Comparison of ENCODE assay signal across 1 cellular context in genomic region chr7:100101016-100101862, GRCh38.
A peak's percentile ranks its signal among the peaks of the same experiment; 100 is the strongest.
TF ChIP-seq lines count a peak whose summit lies in the region.

AP4M1 (plus strand) TSS chr7:100101643; CDS start chr7:100101715, 72 bp downstream.
MCM7 (minus strand) TSS chr7:100101397; CDS start chr7:100101294, 103 bp downstream.

TF ChIP-seq in K562, 482 proteins besides CTCF, POLR2A, EP300 and RAD21 (continued from another document and continues in another):
- TF ChIP-seq TFAP4 (CRISPR knock-in tag; IDR thresholded peaks at IDR 0.05; ENCODE audit: borderline replicate concordance) (peak; percentile 81), ZNF23 (CRISPR knock-in tag; IDR thresholded peaks at IDR 0.05) (no peak), ZNF165 (CRISPR knock-in tag; IDR thresholded peaks at IDR 0.05; ENCODE audit: borderline replicate concordance) (0 out of 2 replicates have a peak, but pooled peaks have one; percentile 35), HDAC3 (IDR thresholded peaks at IDR 0.05; ENCODE audit: borderline replicate concordance, partially characterized antibody) (no peak), SIN3A (IDR thresholded peaks at IDR 0.05; ENCODE audit: borderline replicate concordance in 2 of 2, control insufficient read depth in 1 of 2, low read depth in 2 of 2, low read length in 2 of 2) (peak; percentile 19 to 71; a peak in 2 of 4 replicates), XRCC5 (IDR thresholded peaks at IDR 0.05; ENCODE audit: low read depth, low read length) (no peak; the same call in 1 of the 2 replicates), TAF7 (tag; IDR thresholded peaks at IDR 0.05) (peak; percentile 88), FOXK1 (CRISPR knock-in tag; IDR thresholded peaks at IDR 0.05; ENCODE audit: borderline replicate concordance) (0 out of 2 replicates have a peak, but pooled peaks have one; percentile 63), UBTF (IDR thresholded peaks at IDR 0.05; ENCODE audit: borderline replicate concordance in 1 of 2, low read depth in 2 of 2, low read length in 2 of 2) (no peak; a peak in 1 of 4 replicates), SNIP1 (IDR thresholded peaks at IDR 0.05; ENCODE audit: low read depth) (no peak), ARID3A (IDR thresholded peaks at IDR 0.05; ENCODE audit: borderline replicate concordance, low read depth, low read length) (0 out of 2 replicates have a peak, but pooled peaks have one; percentile 19), ZBTB33 (CRISPR knock-in tag; IDR thresholded peaks at IDR 0.05) (peak; percentile 61; the same call in 1 of the 2 replicates), HDGF (IDR thresholded peaks at IDR 0.05) (no peak), HEY1 (CRISPR knock-in tag; IDR thresholded peaks at IDR 0.05; ENCODE audit: borderline replicate concordance) (no peak), RBM15 (IDR thresholded peaks at IDR 0.05; ENCODE audit: insufficient read depth, low read length) (no peak), SRSF3 (IDR thresholded peaks at IDR 0.05; ENCODE audit: insufficient read depth, low read length) (peak; percentile 97), BRF2 (IDR thresholded peaks at IDR 0.05; ENCODE audit: borderline replicate concordance, insufficient read depth, insufficient read length) (no peak), MTA3 (IDR thresholded peaks at IDR 0.05; ENCODE audit: borderline replicate concordance) (peak; percentile 78), ATF4 (CRISPR knock-in tag; IDR thresholded peaks at IDR 0.05) (no peak), ZC3H11A (IDR thresholded peaks at IDR 0.05; ENCODE audit: low read depth, low read length) (no peak), ELK3 (CRISPR knock-in tag; IDR thresholded peaks at IDR 0.05) (no peak), PTBP1 (IDR thresholded peaks at IDR 0.05; ENCODE audit: low read depth, low read length) (no peak), TFAM (CRISPR knock-in tag; conservative IDR thresholded peaks at IDR 0.05) (no peak), ARID3B (CRISPR knock-in tag; IDR thresholded peaks at IDR 0.05; ENCODE audit: borderline replicate concordance) (peak; percentile 33; the same call in 1 of the 2 replicates), FOXJ3 (CRISPR knock-in tag; IDR thresholded peaks at IDR 0.05) (no peak), THRB (CRISPR knock-in tag; conservative IDR thresholded peaks at IDR 0.05) (no peak; the same call in 1 of the 2 replicates), GTF2B (IDR thresholded peaks at IDR 0.05; ENCODE audit: extremely low read depth, insufficient read length) (no peak), ZMIZ1 (IDR thresholded peaks at IDR 0.05; ENCODE audit: low read depth in 2 of 2, low read length in 2 of 2) (peak in 1 of 2 experiments; percentile 63; a peak in 1 of 4 replicates), ZHX1 (conservative IDR thresholded peaks at IDR 0.05; ENCODE audit: low read length) (no peak), FOXA3 (CRISPR knock-in tag; conservative IDR thresholded peaks at IDR 0.05 in 1 of 2, IDR thresholded peaks at IDR 0.05 in 1 of 2) (peak in 1 of 2 experiments; percentile 60; a peak in 2 of 4 replicates), SIRT6 (IDR thresholded peaks at IDR 0.05; ENCODE audit: low read depth, low read length) (no peak), BMI1 (IDR thresholded peaks at IDR 0.05; ENCODE audit: low read length) (no peak)
